Comparison of ENCODE assay signal across 23 cellular contexts in the genomic region with DNA sequence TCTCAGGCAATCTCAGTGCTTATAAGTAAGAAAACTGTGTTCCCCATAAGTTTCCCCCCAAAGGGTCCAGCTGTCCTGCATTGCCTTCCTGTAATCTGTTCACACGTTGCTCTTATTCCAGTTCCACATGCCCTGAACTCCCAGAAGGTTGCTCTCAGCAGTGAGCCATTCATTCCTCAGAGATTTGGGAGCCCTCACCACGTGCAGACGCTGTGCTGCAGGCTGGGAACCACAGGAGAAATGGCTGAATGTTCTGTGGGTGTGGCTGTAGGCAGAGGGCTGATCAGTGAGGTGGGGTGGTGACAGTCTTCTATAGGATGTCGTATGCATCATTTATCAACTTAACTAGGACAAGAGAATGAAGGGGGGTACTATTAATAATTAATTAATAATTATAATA. TPM values are rescaled to one million over a fixed set of nuclear protein-coding genes. Genes with fewer than 3 reads are reported as not detected.
"Had no signal": no experiment of that assay in that cellular context is flagged by ENCODE, and none has a peak within 500 bp of the region (broad histone marks: within the 10 kb centered on the region; RNA-seq: fewer than 3 reads in every experiment).

No MANE protein-coding gene starts in this region.

- H3K4me1 ChIP-seq: psoas muscle, upper lobe of right lung had no signal

- H3K4me3 Mint-ChIP-seq: activated B cell treated with CpG ODN at 0.5 μM for 24 hours; activated CD4-positive, alpha-beta memory T cell treated with anti-CD3 and anti-CD28 coated beads for 36 hours; activated naive CD8-positive, alpha-beta T cell; nephron progenitor cell; stimulated activated effector memory CD8-positive, alpha-beta T cell treated with anti-CD3 and anti-CD28 coated beads, Interleukin-12 subunit alpha, Interleukin-12 subunit beta, amount 100 ng/mL, for 72 hours had no signal

- H3K27me3 ChIP-seq: testis, upper lobe of right lung had no signal

- FAIRE-seq: colon, frontal cortex, small intestine had no signal

- DNase-seq: activated B cell treated with CpG ODN at 0.5 μM for 24 hours; activated CD4-positive, alpha-beta memory T cell treated with anti-CD3 and anti-CD28 coated beads for 36 hours; activated CD4-positive, alpha-beta T cell treated with anti-CD3 and anti-CD28 coated beads for 4 hours; dorsolateral prefrontal cortex; hypothalamus; midbrain; nephron progenitor cell; psoas muscle; right cardiac atrium; small intestine; stimulated activated CD4-positive, alpha-beta T cell treated with anti-CD3 and anti-CD28 coated beads, Interleukin-4, amount 100 ng/mL, for 24 hours; stomach; T-helper 1 cell; T-helper 9 cell; testis; upper lobe of right lung had no signal

- H3K27ac Mint-ChIP-seq: activated B cell treated with CpG ODN at 0.5 μM for 24 hours; activated CD4-positive, alpha-beta memory T cell treated with anti-CD3 and anti-CD28 coated beads for 36 hours; activated naive CD8-positive, alpha-beta T cell; nephron progenitor cell; stimulated activated effector memory CD8-positive, alpha-beta T cell treated with anti-CD3 and anti-CD28 coated beads, Interleukin-12 subunit alpha, Interleukin-12 subunit beta, amount 100 ng/mL, for 72 hours had no signal

- H3K36me3 Mint-ChIP-seq: activated CD4-positive, alpha-beta memory T cell treated with anti-CD3 and anti-CD28 coated beads for 36 hours; activated naive CD8-positive, alpha-beta T cell; stimulated activated effector memory CD8-positive, alpha-beta T cell treated with anti-CD3 and anti-CD28 coated beads, Interleukin-12 subunit alpha, Interleukin-12 subunit beta, amount 100 ng/mL, for 72 hours had no signal

- H3K9me3 ChIP-seq: psoas muscle, stomach, testis, upper lobe of right lung had no signal

- H3K9me3 Mint-ChIP-seq: activated B cell treated with CpG ODN at 0.5 μM for 24 hours; activated CD4-positive, alpha-beta memory T cell treated with anti-CD3 and anti-CD28 coated beads for 36 hours; nephron progenitor cell; stimulated activated effector memory CD8-positive, alpha-beta T cell treated with anti-CD3 and anti-CD28 coated beads, Interleukin-12 subunit alpha, Interleukin-12 subunit beta, amount 100 ng/mL, for 72 hours had no signal

- H3K36me3 ChIP-seq: cardiac muscle cell, stomach, upper lobe of right lung had no signal

- ATAC-seq: left lobe of liver; psoas muscle; right cardiac atrium; stimulated activated effector memory CD8-positive, alpha-beta T cell treated with anti-CD3 and anti-CD28 coated beads, Interleukin-12 subunit alpha, Interleukin-12 subunit beta, amount 100 ng/mL, for 72 hours; upper lobe of right lung had no signal

- H3K27ac ChIP-seq: cardiac muscle cell, dorsolateral prefrontal cortex, epithelial cell of prostate, psoas muscle, stomach, testis, upper lobe of right lung had no signal

- H3K4me3 ChIP-seq: cardiac muscle cell, dorsolateral prefrontal cortex, psoas muscle, stomach, testis, upper lobe of right lung had no signal

RNA-seq across cellular contexts. Expression of a gene that starts 3.3 kb away (rescaled TPM):
- total RNA-seq: activated B cell treated with CpG ODN at 0.5 μM for 24 hours; activated CD4-positive, alpha-beta memory T cell treated with anti-CD3 and anti-CD28 coated beads for 36 hours had no signal
